ENCODE assay signal across 2 cellular contexts in genomic region chr6:129704708-129705107, GRCh38.
TF ChIP-seq lines count a peak whose summit lies in the region.

No MANE protein-coding gene starts in this region.

TF ChIP-seq in HepG2, 621 proteins besides CTCF, POLR2A, EP300 and RAD21:
- TF ChIP-seq ONECUT2 (CRISPR knock-in tag; IDR thresholded peaks at IDR 0.05) = no peak
- TF ChIP-seq TP53 (CRISPR knock-in tag; conservative IDR thresholded peaks at IDR 0.05) = no peak
- TF ChIP-seq POGZ (CRISPR knock-in tag; IDR thresholded peaks at IDR 0.05) = no peak
- TF ChIP-seq ZNF331 (CRISPR knock-in tag; IDR thresholded peaks at IDR 0.05) = no peak
- TF ChIP-seq ZNF615 (CRISPR knock-in tag; IDR thresholded peaks at IDR 0.05; ENCODE audit: borderline replicate concordance) = 0 out of 2 replicates have a peak, but pooled peaks have one; percentile 22
- TF ChIP-seq HIVEP1 (CRISPR knock-in tag; IDR thresholded peaks at IDR 0.05) = no peak

TF ChIP-seq in K562, 482 proteins besides CTCF, POLR2A, EP300 and RAD21 (continues in another document):
- TF ChIP-seq HOXB6 (CRISPR knock-in tag; IDR thresholded peaks at IDR 0.05; ENCODE audit: borderline replicate concordance) (no peak), ZNF140 (CRISPR knock-in tag; IDR thresholded peaks at IDR 0.05) (no peak), USF2 (CRISPR knock-in tag; IDR thresholded peaks at IDR 0.05) (no peak), RBBP5 (IDR thresholded peaks at IDR 0.05; ENCODE audit: borderline replicate concordance, insufficient read depth, low read length, poor library complexity, severe bottlenecking) (no peak), YBX1 (IDR thresholded peaks at IDR 0.05) (no peak), ADNP (tag; IDR thresholded peaks at IDR 0.05) (no peak), THRB (CRISPR knock-in tag; conservative IDR thresholded peaks at IDR 0.05) (no peak), MCM3 (IDR thresholded peaks at IDR 0.05) (no peak), ELF4 (CRISPR knock-in tag; IDR thresholded peaks at IDR 0.05) (no peak), TAF9B (IDR thresholded peaks at IDR 0.05; ENCODE audit: partially characterized antibody) (no peak), ARNT (IDR thresholded peaks at IDR 0.05) (peak in 1 of 2 experiments; percentile 42; a peak in 1 of 4 replicates), CEBPB (tag; IDR thresholded peaks at IDR 0.05) (no peak), KLF13 (tag; IDR thresholded peaks at IDR 0.05; ENCODE audit: borderline replicate concordance, low read depth) (no peak), DLX4 (CRISPR knock-in tag; IDR thresholded peaks at IDR 0.05) (no peak), TCFL5 (CRISPR knock-in tag; conservative IDR thresholded peaks at IDR 0.05) (no peak), FOXK2 (conservative IDR thresholded peaks at IDR 0.05 in 1 of 2, IDR thresholded peaks at IDR 0.05 in 1 of 2; ENCODE audit: low read depth in 2 of 2) (no peak), ZNF41 (CRISPR knock-in tag; conservative IDR thresholded peaks at IDR 0.05) (no peak), ZNF696 (CRISPR knock-in tag; conservative IDR thresholded peaks at IDR 0.05) (no peak), ETV1 (tag; conservative IDR thresholded peaks at IDR 0.05; ENCODE audit: low read depth) (no peak), ZNF511 (CRISPR knock-in tag; IDR thresholded peaks at IDR 0.05) (no peak), HEY1 (CRISPR knock-in tag; IDR thresholded peaks at IDR 0.05; ENCODE audit: borderline replicate concordance) (no peak), E2F5 (CRISPR knock-in tag; IDR thresholded peaks at IDR 0.05) (no peak), ZNF561 (CRISPR knock-in tag; conservative IDR thresholded peaks at IDR 0.05) (no peak), ZNF212 (CRISPR knock-in tag; IDR thresholded peaks at IDR 0.05) (no peak), ZBTB2 (IDR thresholded peaks at IDR 0.05) (peak; percentile 46; the same call in 1 of the 2 replicates), PBX2 (CRISPR knock-in tag; IDR thresholded peaks at IDR 0.05; ENCODE audit: low read depth) (no peak), PBX2 (tag; conservative IDR thresholded peaks at IDR 0.05; ENCODE audit: low read depth) (no peak), L3MBTL2 (IDR thresholded peaks at IDR 0.05) (no peak), ESRRB (CRISPR knock-in tag; IDR thresholded peaks at IDR 0.05; ENCODE audit: borderline replicate concordance) (no peak), POLR3A (IDR thresholded peaks at IDR 0.05; ENCODE audit: borderline replicate concordance, extremely low read depth, insufficient read depth, insufficient read length) (no peak), AFF4 (CRISPR knock-in tag; IDR thresholded peaks at IDR 0.05) (no peak), JUNB (CRISPR knock-in tag; conservative IDR thresholded peaks at IDR 0.05) (no peak), ASH1L (IDR thresholded peaks at IDR 0.05; ENCODE audit: borderline replicate concordance, low read depth, partially characterized antibody) (no peak), ZNF444 (CRISPR knock-in tag; IDR thresholded peaks at IDR 0.05) (no peak), NFIC (IDR thresholded peaks at IDR 0.05) (peak; percentile 58), ZNF589 (CRISPR knock-in tag; IDR thresholded peaks at IDR 0.05; ENCODE audit: low read depth) (no peak), ZNF668 (CRISPR knock-in tag; IDR thresholded peaks at IDR 0.05) (no peak), TOE1 (IDR thresholded peaks at IDR 0.05; ENCODE audit: borderline replicate concordance) (peak; percentile 22; the same call in 1 of the 2 replicates), TOE1 (CRISPR knock-in tag; IDR thresholded peaks at IDR 0.05; ENCODE audit: borderline replicate concordance, low read depth) (no peak), GTF3C2 (IDR thresholded peaks at IDR 0.05; ENCODE audit: borderline replicate concordance, extremely low read depth, insufficient read length) (no peak), CBX3 (IDR thresholded peaks at IDR 0.05; ENCODE audit: borderline replicate concordance in 1 of 2, low read length in 2 of 2) (0 out of 3 replicates have a peak, but pooled peaks of 1 of the 2 experiments have one; percentile 17), ILK (tag; IDR thresholded peaks at IDR 0.05; ENCODE audit: borderline replicate concordance, low read depth) (no peak), NFRKB (IDR thresholded peaks at IDR 0.05; ENCODE audit: low read depth) (peak; percentile 49; the same call in 1 of the 2 replicates), OTX1 (CRISPR knock-in tag; IDR thresholded peaks at IDR 0.05) (no peak), TSC22D4 (tag; IDR thresholded peaks at IDR 0.05) (no peak), RFX7 (CRISPR knock-in tag; IDR thresholded peaks at IDR 0.05) (no peak), SREBF2 (CRISPR knock-in tag; IDR thresholded peaks at IDR 0.05) (no peak), ZNF124 (CRISPR knock-in tag; IDR thresholded peaks at IDR 0.05) (no peak), SRSF3 (IDR thresholded peaks at IDR 0.05; ENCODE audit: insufficient read depth, low read length) (no peak), ZBTB33 (CRISPR knock-in tag; IDR thresholded peaks at IDR 0.05) (no peak), EGR1 (conservative IDR thresholded peaks at IDR 0.05) (no peak), ZKSCAN8 (CRISPR knock-in tag; IDR thresholded peaks at IDR 0.05) (no peak), ZBTB1 (CRISPR knock-in tag; IDR thresholded peaks at IDR 0.05; ENCODE audit: borderline replicate concordance, low read depth) (no peak)
